ENCODE assay signal across 28 cellular contexts in genomic region chr14:98231210-98231609, GRCh38.
DNase-seq lines count a peak whose midpoint lies in the region; ATAC-seq, FAIRE-seq and TF ChIP-seq lines count a peak whose summit lies in the region.
"Had no signal": no experiment of that assay in that cellular context is flagged by ENCODE, and none has a peak within 500 bp of the region (broad histone marks: within the 10 kb centered on the region; RNA-seq: fewer than 3 reads in every experiment).

No MANE protein-coding gene starts in this region.

- no peak overlapping the region for H2AFZ ChIP-seq in PC-3 (ENCODE audit: low read length)

- H3K9ac ChIP-seq in PC-3 (ENCODE audit: low read length), result no peak overlapping the region
- H3K9ac ChIP-seq: BLaER1, KMS-11 had no signal

- H3K9me3 ChIP-seq in CD4-positive, alpha-beta T cell (ENCODE audit: control insufficient read depth, low read length), result no peaks in the 10 kb centered on the region
- no peaks in the 10 kb centered on the region for H3K9me3 ChIP-seq in esophagus muscularis mucosa
- no peaks in the 10 kb centered on the region for H3K9me3 ChIP-seq in PC-3 (ENCODE audit: low read length)
- H3K9me3 ChIP-seq: BLaER1 had no signal

- peaks cover 84% of the 10 kb centered on the region for H3K4me1 Mint-ChIP-seq in activated naive CD4-positive, alpha-beta T cell treated with anti-CD3 and anti-CD28 coated beads for 36 hours (ENCODE audit: low read depth)
- H3K4me1 Mint-ChIP-seq in activated naive CD4-positive, alpha-beta T cell treated with anti-CD3 and anti-CD28 coated beads, Interleukin-2, amount 10 ng/mL, durations not matched to agents 7 days and 5 days, result peaks cover 70% of the 10 kb centered on the region
- H3K4me1 Mint-ChIP-seq in CD4-positive, alpha-beta T cell (ENCODE audit: low read depth), result peaks cover 77% of the 10 kb centered on the region
- H3K4me1 Mint-ChIP-seq in nephron progenitor cell, result peaks cover 20% of the 10 kb centered on the region
- H3K4me1 Mint-ChIP-seq: IgD-negative memory B cell had no signal

- 75% methylated on average over 2 of the region's 2 CpGs for WGBS in esophagus muscularis mucosa

- peak overlapping the region; percentile 27 for H3K27ac Mint-ChIP-seq in activated naive CD4-positive, alpha-beta T cell treated with anti-CD3 and anti-CD28 coated beads for 36 hours
- no peak overlapping the region for H3K27ac Mint-ChIP-seq in activated naive CD4-positive, alpha-beta T cell treated with anti-CD3 and anti-CD28 coated beads, Interleukin-2, amount 10 ng/mL, durations not matched to agents 7 days and 5 days
- peak overlapping the region; percentile 96 for H3K27ac Mint-ChIP-seq in CD4-positive, alpha-beta T cell
- H3K27ac Mint-ChIP-seq in nephron progenitor cell, result no peak overlapping the region
- H3K27ac Mint-ChIP-seq: IgD-negative memory B cell had no signal

- H3K9me3 Mint-ChIP-seq in activated naive CD4-positive, alpha-beta T cell treated with anti-CD3 and anti-CD28 coated beads for 36 hours, result no peaks in the 10 kb centered on the region
- peaks cover 3% of the 10 kb centered on the region for H3K9me3 Mint-ChIP-seq in activated naive CD4-positive, alpha-beta T cell treated with anti-CD3 and anti-CD28 coated beads, Interleukin-2, amount 10 ng/mL, durations not matched to agents 7 days and 5 days
- H3K9me3 Mint-ChIP-seq in CD4-positive, alpha-beta T cell, result peaks cover 2% of the 10 kb centered on the region
- peaks cover 3% of the 10 kb centered on the region for H3K9me3 Mint-ChIP-seq in nephron progenitor cell
- H3K9me3 Mint-ChIP-seq: CD8-positive, alpha-beta memory T cell had no signal

- no peak overlapping the region for H3K4me3 Mint-ChIP-seq in activated naive CD4-positive, alpha-beta T cell treated with anti-CD3 and anti-CD28 coated beads for 36 hours
- H3K4me3 Mint-ChIP-seq in activated naive CD4-positive, alpha-beta T cell treated with anti-CD3 and anti-CD28 coated beads, Interleukin-2, amount 10 ng/mL, durations not matched to agents 7 days and 5 days, result no peak overlapping the region
- no peak overlapping the region for H3K4me3 Mint-ChIP-seq in CD4-positive, alpha-beta T cell
- H3K4me3 Mint-ChIP-seq in nephron progenitor cell, result no peak overlapping the region
- H3K4me3 Mint-ChIP-seq: CD8-positive, alpha-beta memory T cell; IgD-negative memory B cell had no signal

- POLR2A ChIA-PET in CD4-positive, alpha-beta T cell (lab: Charles Lee), result interaction anchor here (1.8 to 4.3 kb wide), 8 partner anchors 28 to 1035 kb away, joined by 4 to 25 read pairs (median 14); no protein-coding TSS in a partner anchor
- POLR2A ChIA-PET in PC-3 (lab: Charles Lee; ENCODE audit: unreplicated experiment), result no interaction called here

- no peak for DNase-seq in activated naive CD4-positive, alpha-beta T cell treated with anti-CD3 and anti-CD28 coated beads for 36 hours
- no peak for DNase-seq in activated naive CD4-positive, alpha-beta T cell treated with anti-CD3 and anti-CD28 coated beads, Interleukin-2, amount 10 ng/mL, durations not matched to agents 7 days and 5 days
- no peak for DNase-seq in CD4-positive, alpha-beta T cell
- DNase-seq in GM12892 (ENCODE audit: insufficient read length) (no peak), esophagus muscularis mucosa (ENCODE audit: extremely low spot score) (peak; percentile 82), HTR-8/SVneo (ENCODE audit: insufficient read length, low spot score) (no peak), nephron progenitor cell (no peak), PC-3 (no peak)
- DNase-seq: CD8-positive, alpha-beta memory T cell; DMS 273 treated with DMSO at 0.1 percent for 48 hours; DMS79; GF-D8; HCEC 1CT; NCI-H1048; NCI-H1417; NCI-H1694; NCI-H2081; NCI-H2227 treated with DMSO at 0.1 percent for 48 hours; NCI-H526 treated with DMSO at 0.1 percent for 48 hours; SHP77 had no signal

- no peaks in the 10 kb centered on the region for H3K27me3 Mint-ChIP-seq in activated naive CD4-positive, alpha-beta T cell treated with anti-CD3 and anti-CD28 coated beads for 36 hours (ENCODE audit: low read depth)
- H3K27me3 Mint-ChIP-seq in activated naive CD4-positive, alpha-beta T cell treated with anti-CD3 and anti-CD28 coated beads, Interleukin-2, amount 10 ng/mL, durations not matched to agents 7 days and 5 days, result no peaks in the 10 kb centered on the region
- H3K27me3 Mint-ChIP-seq in CD4-positive, alpha-beta T cell, result no peaks in the 10 kb centered on the region
- H3K27me3 Mint-ChIP-seq in nephron progenitor cell (ENCODE audit: low read depth, poor library complexity), result peaks cover 22% of the 10 kb centered on the region
- H3K27me3 Mint-ChIP-seq: CD8-positive, alpha-beta memory T cell; IgD-negative memory B cell had no signal

- TF ChIP-seq POLR2A in GM12892 (IDR thresholded peaks at IDR 0.05; ENCODE audit: low read depth, low read length), result no peak
- TF ChIP-seq POLR2A in esophagus muscularis mucosa (IDR thresholded peaks at IDR 0.05; ENCODE audit: low read depth), result no peak

- CTCF ChIA-PET in activated naive CD4-positive, alpha-beta T cell treated with anti-CD3 and anti-CD28 coated beads for 36 hours (lab: Charles Lee), result interaction anchor here (1.2 to 2.5 kb wide), 5 partner anchors 11 to 93 kb away, joined by 3 to 7 read pairs (median 4); no protein-coding TSS in a partner anchor
- CTCF ChIA-PET in activated naive CD4-positive, alpha-beta T cell treated with anti-CD3 and anti-CD28 coated beads, Interleukin-2, amount 10 ng/mL, durations not matched to agents 7 days and 5 days (lab: Charles Lee), result interaction anchor here (1.4 kb wide), 1 partner anchor 89 kb away, joined by 3 read pairs; no protein-coding TSS in a partner anchor
- CTCF ChIA-PET in CD4-positive, alpha-beta T cell (lab: Charles Lee), result interaction anchor here (1.0 to 1.5 kb wide), 2 partner anchors 92 to 1036 kb away, joined by 3 read pairs; no protein-coding TSS in a partner anchor
- CTCF ChIA-PET in PC-3 (lab: Charles Lee), result no interaction called here

- H3K36me3 Mint-ChIP-seq in activated naive CD4-positive, alpha-beta T cell treated with anti-CD3 and anti-CD28 coated beads for 36 hours (ENCODE audit: low read depth), result no peaks in the 10 kb centered on the region
- H3K36me3 Mint-ChIP-seq in activated naive CD4-positive, alpha-beta T cell treated with anti-CD3 and anti-CD28 coated beads, Interleukin-2, amount 10 ng/mL, durations not matched to agents 7 days and 5 days, result peaks cover 2% of the 10 kb centered on the region
- H3K36me3 Mint-ChIP-seq in CD4-positive, alpha-beta T cell (ENCODE audit: low read depth), result no peaks in the 10 kb centered on the region
- no peaks in the 10 kb centered on the region for H3K36me3 Mint-ChIP-seq in nephron progenitor cell (ENCODE audit: low read depth)
- H3K36me3 Mint-ChIP-seq: CD8-positive, alpha-beta memory T cell had no signal

- intact Hi-C loops in activated naive CD4-positive, alpha-beta T cell treated with anti-CD3 and anti-CD28 coated beads for 36 hours (cut with micrococcal nuclease), result loop anchor here (5.0 kb wide), 3 partner anchors 34 to 509 kb away; no protein-coding TSS in a partner anchor
- intact Hi-C loops in CD4-positive, alpha-beta T cell (cut with DNase I, micrococcal nuclease), result no loop called here
- intact Hi-C loops in esophagus muscularis mucosa (cut with DNase I), result no loop called here
- intact Hi-C loops in PC-3 (cut with micrococcal nuclease), result no loop called here

- no peak for TF ChIP-seq EP300 in esophagus muscularis mucosa (IDR thresholded peaks at IDR 0.05)

- no peak for ATAC-seq in CD4-positive, alpha-beta T cell (ENCODE audit: poor library complexity)
- ATAC-seq in PC-3, result no peak
- ATAC-seq: Panc1 had no signal

- H3K36me3 ChIP-seq in esophagus muscularis mucosa (no peaks in the 10 kb centered on the region), PC-3 (ENCODE audit: low read depth, low read length) (no peaks in the 10 kb centered on the region)
- H3K36me3 ChIP-seq: BLaER1 had no signal

- H3K79me2 ChIP-seq in PC-3 (ENCODE audit: low read length), result no peaks in the 10 kb centered on the region

- H3K9me2 ChIP-seq in PC-3 (replicated peaks; ENCODE audit: low read length), result no peaks in the 10 kb centered on the region

- FAIRE-seq in GM12892 (lab: Jason Lieb, UNC) (peak; percentile 64), HTR-8/SVneo (lab: Jason Lieb, UNC) (no peak)
- FAIRE-seq: A204.1, GM12891, H1 had no signal

- H3K4me1 ChIP-seq in esophagus muscularis mucosa (no peaks in the 10 kb centered on the region), PC-3 (ENCODE audit: insufficient read depth, low read length) (no peaks in the 10 kb centered on the region)

- H3K4me3 ChIP-seq in esophagus muscularis mucosa (no peak overlapping the region), PC-3 (ENCODE audit: low read length) (no peak overlapping the region)
- H3K4me3 ChIP-seq: BLaER1 had no signal

- no peaks in the 10 kb centered on the region for H4K20me1 ChIP-seq in PC-3 (ENCODE audit: low read length)
- H4K20me1 ChIP-seq: BLaER1 had no signal

- no peaks in the 10 kb centered on the region for H3F3A ChIP-seq in PC-3 (ENCODE audit: low read length, unreplicated experiment)

- no TSS peak for BruUV-seq in PC-3 (replicated peaks; lab: Mats Ljungman, UMichigan)

- peak overlapping the region; percentile 65 for H3K27ac ChIP-seq in CD4-positive, alpha-beta T cell (ENCODE audit: low read depth, low read length)
- no peak overlapping the region for H3K27ac ChIP-seq in esophagus muscularis mucosa (replicated peaks in 1 of 4)
- H3K27ac ChIP-seq in PC-3 (ENCODE audit: low read length), result no peak overlapping the region
- H3K27ac ChIP-seq: BLaER1, KMS-11, RWPE1 had no signal

- no peaks in the 10 kb centered on the region for H3K27me3 ChIP-seq in CD4-positive, alpha-beta T cell (ENCODE audit: control insufficient read depth, insufficient read depth, low read length)
- H3K27me3 ChIP-seq in esophagus muscularis mucosa (peaks cover 0 to 11% (median 2%) of the 10 kb centered on the region in 4 donors), PC-3 (ENCODE audit: low read length) (peaks cover 54% of the 10 kb centered on the region)
- H3K27me3 ChIP-seq: BLaER1 had no signal

- no peak for TF ChIP-seq CTCF in CD4-positive, alpha-beta T cell (IDR thresholded peaks at IDR 0.05)
- no peak for TF ChIP-seq CTCF in esophagus muscularis mucosa (IDR thresholded peaks at IDR 0.05)
- TF ChIP-seq CTCF in nephron progenitor cell (IDR thresholded peaks at IDR 0.05), result no peak
- TF ChIP-seq CTCF in PC-3 (conservative IDR thresholded peaks at IDR 0.05; ENCODE audit: low read depth, low read length), result no peak

- H3K4me2 ChIP-seq in PC-3 (ENCODE audit: low read length), result no peak overlapping the region
- H3K4me2 ChIP-seq: BLaER1, KMS-11 had no signal

Comparison
In these comparisons a context has a peak if more than half of its experiments do, and no peak if none do; other contexts are left out.
1. H3K27ac Mint-ChIP-seq: peak in activated naive CD4-positive, alpha-beta T cell treated with anti-CD3 and anti-CD28 coated beads for 36 hours (single experiment) and CD4-positive, alpha-beta T cell (single experiment); none in activated naive CD4-positive, alpha-beta T cell treated with anti-CD3 and anti-CD28 coated beads, Interleukin-2, amount 10 ng/mL, durations not matched to agents 7 days and 5 days (single experiment) and nephron progenitor cell (single experiment).